ENCODE assay signal across 8 cellular contexts in genomic region chr4:27176400-27176799, GRCh38.
DNase-seq lines count a peak whose midpoint lies in the region; ATAC-seq and TF ChIP-seq lines count a peak whose summit lies in the region.

No MANE protein-coding gene starts in this region.

- H3K9me3 ChIP-seq in iPS DF 6.9 (ENCODE audit: control insufficient read depth, insufficient read depth, low read length) = no peaks in the 10 kb centered on the region

- no peak for ATAC-seq in HG03571 (IDR thresholded peaks at IDR 0.05; ENCODE audit: unreplicated experiment)

- H3K27ac ChIP-seq in iPS DF 6.9 (ENCODE audit: low read length) = no peak overlapping the region

- H3K4me1 ChIP-seq in iPS DF 6.9 (ENCODE audit: control insufficient read depth, insufficient read depth, low read length) = no peaks in the 10 kb centered on the region

- H3K36me3 ChIP-seq in iPS DF 6.9 (ENCODE audit: control insufficient read depth, insufficient read depth, low read length) = no peaks in the 10 kb centered on the region

- H3K4me3 ChIP-seq in LNCaP clone FGC (ENCODE audit: low read depth, low read length) (no peak overlapping the region), iPS DF 6.9 (ENCODE audit: low read length) (no peak overlapping the region)

- TF ChIP-seq CTCF in LNCaP clone FGC (IDR thresholded peaks at IDR 0.05; ENCODE audit: control insufficient read depth, extremely low read depth, insufficient read depth) = peak; percentile 78

- WGBS in iPS DF 6.9 (ENCODE audit: insufficient coverage, insufficient read length) = no CpG with 5 or more reads among the region's 3 CpGs

- DNase-seq in DMS53 (lab: John Stamatoyannopoulos, UW) (peak; percentile 88), LNCaP clone FGC (ENCODE audit: low read depth) (peak; percentile 22), SKM-1 treated with dmso at 0.1 percent for 144 hours (lab: John Stamatoyannopoulos, UW; ENCODE audit: unreplicated experiment) (peak; percentile 27), iPS DF 6.9 (ENCODE audit: low read depth, low spot score) (peak; percentile 25), NCI-H128 (lab: John Stamatoyannopoulos, UW; ENCODE audit: unreplicated experiment) (no peak), dermis blood vessel endothelial cell (no peak)
- no peak for DNase-seq in activated CD4-positive, CD25-positive, alpha-beta regulatory T cell treated with anti-CD3 and anti-CD28 coated beads, Interleukin-2, amount 50 U/mL, for 72 hours

- no peaks in the 10 kb centered on the region for H3K27me3 ChIP-seq in iPS DF 6.9 (ENCODE audit: control insufficient read depth, insufficient read depth, low read length)

Comparison
In these comparisons a context has a peak if more than half of its experiments do, and no peak if none do; other contexts are left out.
1. DNase-seq: peak in DMS53 (single experiment), LNCaP clone FGC (single experiment), SKM-1 treated with dmso at 0.1 percent for 144 hours (single experiment) and iPS DF 6.9 (single experiment); none in NCI-H128 (single experiment), dermis blood vessel endothelial cell (single experiment) and activated CD4-positive, CD25-positive, alpha-beta regulatory T cell treated with anti-CD3 and anti-CD28 coated beads, Interleukin-2, amount 50 U/mL, for 72 hours (single experiment).